1 cellular context compared by ENCODE assay signal in genomic region chr12:51752490-51752889, GRCh38.
TF ChIP-seq lines count a peak whose summit lies in the region.

No MANE protein-coding gene starts in this region.

TF ChIP-seq in GM12878, 131 proteins besides CTCF, POLR2A, EP300 and RAD21 (continued from another document):
- TF ChIP-seq ZBTB40 (IDR thresholded peaks at IDR 0.05; ENCODE audit: borderline replicate concordance), result no peak
- no peak for TF ChIP-seq MXI1 (IDR thresholded peaks at IDR 0.05; ENCODE audit: low read depth, low read length)
- no peak for TF ChIP-seq ATF7 (IDR thresholded peaks at IDR 0.05; ENCODE audit: low read depth)
- no peak for TF ChIP-seq TBL1XR1 (IDR thresholded peaks at IDR 0.05; ENCODE audit: low read depth, low read length)
- TF ChIP-seq ZNF24 (IDR thresholded peaks at IDR 0.05), result no peak
- no peak for TF ChIP-seq ZSCAN29 (IDR thresholded peaks at IDR 0.05)
- TF ChIP-seq MTA3 (IDR thresholded peaks at IDR 0.05; ENCODE audit: borderline replicate concordance, low read length), result no peak
- no peak for TF ChIP-seq SUPT20H (IDR thresholded peaks at IDR 0.05; ENCODE audit: borderline replicate concordance, control insufficient read depth, low read depth, low read length)
- TF ChIP-seq PBX3 (IDR thresholded peaks at IDR 0.05; ENCODE audit: insufficient replicate concordance, low read depth, low read length), result peak; percentile 80
